In the genomic region with DNA sequence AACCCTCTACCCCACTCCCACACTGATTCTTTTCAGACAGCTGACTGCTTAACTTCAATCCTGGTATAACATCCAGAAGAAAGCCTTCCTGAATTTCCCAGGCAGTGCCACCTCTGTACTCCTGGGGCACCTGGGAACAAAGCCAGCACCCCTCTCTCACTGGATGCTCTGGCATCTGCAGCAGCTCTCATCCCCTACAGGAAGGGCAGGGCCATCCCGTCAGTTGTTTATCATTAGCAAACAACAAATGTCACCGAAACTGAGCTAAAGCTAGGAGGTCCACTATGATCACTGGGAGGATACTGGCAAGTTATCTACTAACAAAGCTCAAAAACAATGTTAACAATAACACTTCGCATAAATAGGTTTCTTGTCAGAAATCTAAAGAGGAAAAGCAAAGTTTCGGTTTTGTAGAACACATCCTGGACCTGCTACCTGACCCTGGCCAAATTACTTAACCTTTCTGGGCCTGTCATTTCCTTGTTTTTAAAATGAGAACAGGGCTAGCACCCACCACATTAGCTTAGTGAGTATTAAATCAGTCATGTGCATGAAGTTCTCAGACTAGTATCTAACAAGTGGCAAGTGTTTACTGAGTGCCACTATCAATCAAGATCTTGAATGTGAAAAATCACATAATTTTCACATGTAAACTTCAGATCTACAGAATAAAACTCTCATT, we compare ENCODE assay signal across 16 cellular contexts.
A peak's percentile ranks its signal among the peaks of the same experiment; 100 is the strongest.
DNase-seq lines count a peak whose midpoint lies in the region; ATAC-seq lines count a peak whose summit lies in the region.
"Had no signal": no experiment of that assay in that cellular context is flagged by ENCODE, and none has a peak within 500 bp of the region (broad histone marks: within the 10 kb centered on the region; RNA-seq: fewer than 3 reads in every experiment).

No MANE protein-coding gene starts in this region.

- peaks cover 54 to 67% (median 57%) of the 10 kb centered on the region in 3 donors for H3K4me1 Mint-ChIP-seq in T-cell

- H3K4me3 Mint-ChIP-seq in T-cell: peak overlapping the region; percentile 32 to 56 (median 47)
- H3K4me3 Mint-ChIP-seq: T-helper 2 cell treated with Interferon-gamma antibody and Interleukin-4, amounts not matched to agents 5 μg/mL and 100 μg/mL, for 36 hours had no signal

- no peak for DNase-seq in activated CD4-positive, CD25-positive, alpha-beta regulatory T cell (lab: John Stamatoyannopoulos, UW)
- no peak for DNase-seq in T-cell
- DNase-seq in left cardiac atrium: peak; percentile 39
- DNase-seq in pulmonary artery endothelial cell (ENCODE audit: low read depth, low spot score): peak; percentile 66
- DNase-seq in HUDEP-2 (lab: John Stamatoyannopoulos, UW; ENCODE audit: unreplicated experiment in 76 of 76): no peak
- DNase-seq: central memory CD4-positive, alpha-beta T cell; foreskin melanocyte; H7; NCI-H2081 treated with DMSO at 0.1 percent for 48 hours; NCI-H82; pancreas; RPMI8226 had no signal

- H3K27ac Mint-ChIP-seq in T-cell: peak overlapping the region; percentile 76 to 81
- H3K27ac Mint-ChIP-seq: T-helper 2 cell treated with Interferon-gamma antibody and Interleukin-4, amounts not matched to agents 5 μg/mL and 100 μg/mL, for 36 hours had no signal

- intact Hi-C loops in left cardiac atrium (cut with DNase I): no loop called here

- CTCF ChIA-PET in T-cell (lab: Charles Lee): no interaction called here

- no peaks in the 10 kb centered on the region for H3K9me3 Mint-ChIP-seq in T-cell
- H3K9me3 Mint-ChIP-seq: T-helper 2 cell treated with Interferon-gamma antibody and Interleukin-4, amounts not matched to agents 5 μg/mL and 100 μg/mL, for 36 hours had no signal

- ATAC-seq in activated CD4-positive, CD25-positive, alpha-beta regulatory T cell treated with anti-CD3 and anti-CD28 coated beads, Interleukin-2, amount 50 U/mL, for 24 hours: peak; percentile 25 to 56
- ATAC-seq in T-cell (replicated peaks in 1 of 4): peak in 1 of 4 experiments; percentile 57
- peak in 1 of 2 donors; percentile 24 for ATAC-seq in left cardiac atrium
- no peak for ATAC-seq in HG02759 (IDR thresholded peaks at IDR 0.05; ENCODE audit: unreplicated experiment)
- no peak for ATAC-seq in GM18517 (IDR thresholded peaks at IDR 0.05; ENCODE audit: unreplicated experiment)

- POLR2A ChIA-PET in T-cell (lab: Charles Lee): no interaction called here

- peaks cover 5% of the 10 kb centered on the region for H3K36me3 Mint-ChIP-seq in T-cell

- no peaks in the 10 kb centered on the region for H3K27me3 Mint-ChIP-seq in T-cell

Comparison
In these comparisons a context has a peak if more than half of its experiments do, and no peak if none do; other contexts are left out.
1. ATAC-seq: peak in activated CD4-positive, CD25-positive, alpha-beta regulatory T cell treated with anti-CD3 and anti-CD28 coated beads, Interleukin-2, amount 50 U/mL, for 24 hours (2 of 2); none in HG02759 (single experiment) and GM18517 (single experiment).
2. DNase-seq: peak in left cardiac atrium (single experiment) and pulmonary artery endothelial cell (single experiment); none in activated CD4-positive, CD25-positive, alpha-beta regulatory T cell (0 of 4), T-cell (0 of 34) and HUDEP-2 (0 of 76).